In genomic region chr15:40097968-40098476, GRCh38 we compare ENCODE assay signal across 8 cellular contexts. TPM values are rescaled to one million over a fixed set of nuclear protein-coding genes. Genes with fewer than 3 reads are reported as not detected.
DNase-seq lines count a peak whose midpoint lies in the region; ATAC-seq and TF ChIP-seq lines count a peak whose summit lies in the region.

No MANE protein-coding gene starts in this region.

- no peak for TF ChIP-seq EP300 in gastroesophageal sphincter (IDR thresholded peaks at IDR 0.05)

- H3K9me3 ChIP-seq in SJSA1 (replicated peaks) (no peaks in the 10 kb centered on the region), gastroesophageal sphincter (no peaks in the 10 kb centered on the region)

- H3K4me3 ChIP-seq in SJSA1 (no peak overlapping the region), gastroesophageal sphincter (no peak overlapping the region)

- 12% methylated on average over 8 of the region's 10 CpGs; no CpG with 5 or more reads in 1 of the 2 donors for WGBS in gastroesophageal sphincter (ENCODE audit: low coverage in 1 of 2), 2 donors

- H3K4me1 ChIP-seq in SJSA1 (replicated peaks) (peaks cover 80% of the 10 kb centered on the region), gastroesophageal sphincter (peaks cover 35 to 100% (median 73%) of the 10 kb centered on the region in 3 donors)

- ATAC-seq in gastroesophageal sphincter (no peak), natural killer cell (no peak)
- ATAC-seq in stimulated activated memory B cell treated with anti-CD40 and anti-IgM and Interleukin-4, amounts not matched to agents 10 μg/mL and 1 μg/mL and 100 μg/mL, for 72 hours = no peak

- H3K36me3 Mint-ChIP-seq in stimulated activated memory B cell treated with anti-CD40 and anti-IgM and Interleukin-4, amounts not matched to agents 10 μg/mL and 1 μg/mL and 100 μg/mL, for 72 hours = peaks cover 86% of the 10 kb centered on the region
- no peaks in the 10 kb centered on the region for H3K36me3 Mint-ChIP-seq in natural killer cell

- TF ChIP-seq CTCF in gastroesophageal sphincter (IDR thresholded peaks at IDR 0.05) = no peak
- no peak for TF ChIP-seq CTCF in natural killer cell (IDR thresholded peaks at IDR 0.05)

- H3K27ac ChIP-seq in SJSA1 = peak overlapping the region; percentile 84
- H3K27ac ChIP-seq in gastroesophageal sphincter = peak overlapping the region; percentile 56 to 93 (median 92)

- H3K27me3 Mint-ChIP-seq in stimulated activated memory B cell treated with anti-CD40 and anti-IgM and Interleukin-4, amounts not matched to agents 10 μg/mL and 1 μg/mL and 100 μg/mL, for 72 hours = no peaks in the 10 kb centered on the region
- H3K27me3 Mint-ChIP-seq in natural killer cell (ENCODE audit: low read depth in 2 of 2) = peaks cover 0 to 2% of the 10 kb centered on the region in 2 donors

- H3K27me3 ChIP-seq in SJSA1 (replicated peaks) = no peaks in the 10 kb centered on the region
- H3K27me3 ChIP-seq in gastroesophageal sphincter = no peaks in the 10 kb centered on the region

- H3K36me3 ChIP-seq in SJSA1 (0 out of 2 replicates have a peak, but pooled peaks cover 9% of the 10 kb centered on the region), gastroesophageal sphincter (no peaks in the 10 kb centered on the region)

- peaks cover 2% of the 10 kb centered on the region for H3K9me3 Mint-ChIP-seq in stimulated activated memory B cell treated with anti-CD40 and anti-IgM and Interleukin-4, amounts not matched to agents 10 μg/mL and 1 μg/mL and 100 μg/mL, for 72 hours
- H3K9me3 Mint-ChIP-seq in natural killer cell = no peaks in the 10 kb centered on the region

- no peak for TF ChIP-seq POLR2A in gastroesophageal sphincter (IDR thresholded peaks at IDR 0.05)

- peaks cover 99% of the 10 kb centered on the region for H3K4me1 Mint-ChIP-seq in stimulated activated memory B cell treated with anti-CD40 and anti-IgM and Interleukin-4, amounts not matched to agents 10 μg/mL and 1 μg/mL and 100 μg/mL, for 72 hours
- peaks cover 12 to 14% of the 10 kb centered on the region in 2 donors for H3K4me1 Mint-ChIP-seq in natural killer cell

- peak overlapping the region; percentile 71 for H3K4me3 Mint-ChIP-seq in stimulated activated memory B cell treated with anti-CD40 and anti-IgM and Interleukin-4, amounts not matched to agents 10 μg/mL and 1 μg/mL and 100 μg/mL, for 72 hours
- H3K4me3 Mint-ChIP-seq in natural killer cell = no peak overlapping the region

- peak overlapping the region; percentile 91 for H3K27ac Mint-ChIP-seq in stimulated activated memory B cell treated with anti-CD40 and anti-IgM and Interleukin-4, amounts not matched to agents 10 μg/mL and 1 μg/mL and 100 μg/mL, for 72 hours
- peak overlapping the region in 1 of 2 donors; percentile 80 for H3K27ac Mint-ChIP-seq in natural killer cell

- intact Hi-C loops in natural killer cell (cut with micrococcal nuclease) = no loop called here

- DNase-seq in activated CD8-positive, alpha-beta memory T cell treated with anti-CD3 and anti-CD28 coated beads for 24 hours = peak; percentile 68
- DNase-seq in activated CD8-positive, alpha-beta memory T cell treated with anti-CD3 and anti-CD28 coated beads, Interleukin-2, amount 50 U/mL, for 4 hours = no peak
- peak; percentile 56 to 65 for DNase-seq in SJSA1 (ENCODE audit: low read depth in 1 of 2, low spot score in 2 of 2)
- DNase-seq in NCI-H2081 treated with DMSO at 0.1 percent for 48 hours (lab: John Stamatoyannopoulos, UW) = no peak
- DNase-seq in natural killer cell = no peak
- DNase-seq in NCI-H1436 (lab: John Stamatoyannopoulos, UW) = no peak

RNA-seq across cellular contexts. Expression of gene BMF, which starts 10.7 kb away (rescaled TPM):
- total RNA-seq in SJSA1 (2014; rRNA removed; shearing (Covaris generic)) = 3.2 and 6.2 TPM in 2 replicates
- total RNA-seq in gastroesophageal sphincter (1 to 10 TPM; 4.7 to 7.5 (median 6.0) TPM), natural killer cell (10 to 100 TPM in 1 of 3 donors, 1 to 10 TPM in 2; 7.6 to 10.5 (median 9.8) TPM)

RNA-seq across cellular contexts. Expression of gene SRP14, which starts 59.0 kb away (rescaled TPM):
- total RNA-seq in SJSA1 (2014; rRNA removed; shearing (Covaris generic)) = 355 and 405 TPM in 2 replicates
- total RNA-seq in gastroesophageal sphincter (100 to 1,000 TPM; 290 to 425 (median 324) TPM), natural killer cell (100 to 1,000 TPM; 126 to 143 (median 127) TPM)

Comparison
In these comparisons a context has a peak if more than half of its experiments do, and no peak if none do; other contexts are left out.
1. DNase-seq: peak in activated CD8-positive, alpha-beta memory T cell treated with anti-CD3 and anti-CD28 coated beads for 24 hours (single experiment) and SJSA1 (2 of 2); none in activated CD8-positive, alpha-beta memory T cell treated with anti-CD3 and anti-CD28 coated beads, Interleukin-2, amount 50 U/mL, for 4 hours (single experiment), NCI-H2081 treated with DMSO at 0.1 percent for 48 hours (single experiment), natural killer cell (single experiment) and NCI-H1436 (single experiment).